Comparison of ENCODE assay signal across 8 cellular contexts in genomic region chr1:28371011-28371378, GRCh38. TPM values are rescaled to one million over a fixed set of nuclear protein-coding genes. Genes with fewer than 3 reads are reported as not detected.
DNase-seq lines count a peak whose midpoint lies in the region; TF ChIP-seq lines count a peak whose summit lies in the region.
"Had no signal": no experiment of that assay in that cellular context is flagged by ENCODE, and none has a peak within 500 bp of the region (broad histone marks: within the 10 kb centered on the region; RNA-seq: fewer than 3 reads in every experiment).

No MANE protein-coding gene starts in this region.

- no peak for TF ChIP-seq POLR2A in esophagus muscularis mucosa (IDR thresholded peaks at IDR 0.05; ENCODE audit: low read depth)

- H3K4me3 ChIP-seq in GM12875 (ENCODE audit: low read depth, low read length) = peak overlapping the region; percentile 81
- H3K4me3 ChIP-seq in esophagus muscularis mucosa = peak overlapping the region in 3 of 4 donors; percentile 81 to 92 (median 84)
- peak overlapping the region; percentile 86 for H3K4me3 ChIP-seq in retinal pigment epithelial cell (ENCODE audit: low read length)

- intact Hi-C loops in esophagus muscularis mucosa (cut with DNase I) = no loop called here

- DNase-seq in RKO (ENCODE audit: low spot score) (peak; percentile 26), esophagus muscularis mucosa (ENCODE audit: extremely low spot score) (no peak), retinal pigment epithelial cell (ENCODE audit: low read depth) (no peak), GDM1 (lab: John Stamatoyannopoulos, UW) (no peak), HuH-7 (ENCODE audit: low spot score) (no peak), DMS53 treated with DMSO at 0.1 percent for 48 hours (lab: John Stamatoyannopoulos, UW; ENCODE audit: unreplicated experiment) (no peak)

- no peak for TF ChIP-seq EP300 in esophagus muscularis mucosa (IDR thresholded peaks at IDR 0.05)

- H3K27me3 ChIP-seq in esophagus muscularis mucosa = no peaks in the 10 kb centered on the region

- H3K27ac ChIP-seq in esophagus muscularis mucosa (replicated peaks in 1 of 4) = peak overlapping the region in 3 of 4 donors; percentile 92 to 98 (median 96)

- 91% methylated on average over 5 of the region's 5 CpGs for WGBS in esophagus muscularis mucosa

- H3K36me3 ChIP-seq in esophagus muscularis mucosa = no peaks in the 10 kb centered on the region
- H3K36me3 ChIP-seq: prostate gland had no signal

- TF ChIP-seq CTCF in GM12875 (IDR thresholded peaks at IDR 0.05; ENCODE audit: borderline replicate concordance, insufficient read depth, low read depth, low read length) (no peak), esophagus muscularis mucosa (IDR thresholded peaks at IDR 0.05) (no peak), retinal pigment epithelial cell (conservative IDR thresholded peaks at IDR 0.05; ENCODE audit: low read depth, low read length) (no peak)

- H3K9me3 ChIP-seq in esophagus muscularis mucosa = no peaks in the 10 kb centered on the region
- H3K9me3 ChIP-seq: prostate gland had no signal

- peaks cover 10 to 47% (median 41%) of the 10 kb centered on the region in 4 donors for H3K4me1 ChIP-seq in esophagus muscularis mucosa
- H3K4me1 ChIP-seq: prostate gland had no signal

RNA-seq across cellular contexts. Expression of gene PHACTR4, which starts 1.5 kb away (rescaled TPM):
- total RNA-seq in esophagus muscularis mucosa = 10 to 100 TPM; 21.0 to 32.4 (median 27.7) TPM

RNA-seq across cellular contexts. Expression of gene MED18, which starts 42.2 kb away (rescaled TPM):
- total RNA-seq in esophagus muscularis mucosa = 10 to 100 TPM in 3 of 4 donors, 1 to 10 TPM in 1; 8.0 to 14.5 (median 12.9) TPM
